10 cellular contexts compared by ENCODE assay signal in the genomic region with DNA sequence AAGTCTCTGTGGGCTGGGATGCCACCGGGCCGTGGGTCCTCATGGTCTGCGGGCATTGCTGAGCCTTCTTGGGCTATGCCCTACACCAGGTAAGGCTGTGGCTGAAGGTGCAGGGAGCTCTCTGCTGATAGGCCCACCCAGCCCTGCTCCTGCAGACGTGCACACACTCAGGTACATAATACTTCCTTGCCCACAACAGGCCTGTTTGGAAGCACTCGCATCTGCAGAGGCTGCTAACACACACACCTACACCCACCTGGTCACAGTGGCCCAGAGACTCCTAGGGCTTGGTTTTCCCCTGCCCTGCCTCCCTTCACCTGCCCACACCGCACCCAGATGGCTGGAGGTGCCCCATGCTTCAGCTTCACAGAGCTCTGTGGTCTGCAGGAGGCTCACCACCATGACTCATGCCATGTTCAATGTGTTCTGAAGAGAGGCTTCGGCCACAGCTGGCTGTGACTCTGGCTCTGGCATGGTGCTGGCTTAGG.
A peak's percentile ranks its signal among the peaks of the same experiment; 100 is the strongest.
DNase-seq lines count a peak whose midpoint lies in the region; ATAC-seq and TF ChIP-seq lines count a peak whose summit lies in the region.
"Had no signal": no experiment of that assay in that cellular context is flagged by ENCODE, and none has a peak within 500 bp of the region (broad histone marks: within the 10 kb centered on the region; RNA-seq: fewer than 3 reads in every experiment).

No MANE protein-coding gene starts in this region.

- peaks cover 39% of the 10 kb centered on the region for H3K27me3 Mint-ChIP-seq in HFFc6 (ENCODE audit: insufficient read depth)

- DNase-seq in AG04450 (ENCODE audit: low read depth, low spot score) (peak; percentile 18), HFFc6 (peak; percentile 42), glomerular visceral epithelial cell (ENCODE audit: extremely low spot score) (peak; percentile 84), Ammon's horn (ENCODE audit: low spot score) (no peak), SHP77 (lab: John Stamatoyannopoulos, UW) (no peak), left cardiac atrium (no peak)
- DNase-seq in activated CD8-positive, alpha-beta memory T cell treated with anti-CD3 and anti-CD28 coated beads for 24 hours = peak; percentile 60
- DNase-seq: DMS79 had no signal

- no peak overlapping the region for H3K27ac ChIP-seq in AG04450 (ENCODE audit: low read depth, low read length)

- no peak for TF ChIP-seq CTCF in AG04450 (IDR thresholded peaks at IDR 0.05; ENCODE audit: low read depth, low read length)
- TF ChIP-seq CTCF in HFFc6 (IDR thresholded peaks at IDR 0.05) = no peak

- no peak for ATAC-seq in GM21619 (IDR thresholded peaks at IDR 0.05; ENCODE audit: unreplicated experiment)
- no peak for ATAC-seq in left cardiac atrium

- H3K4me3 ChIP-seq in AG04450 (ENCODE audit: low read depth, low read length) = no peak overlapping the region
- H3K4me3 ChIP-seq: HAP-1 had no signal

- no peak overlapping the region for H3K4me3 Mint-ChIP-seq in HFFc6

- POLR2A ChIA-PET in AG04450 (lab: Yijun Ruan, JAX) = no interaction called here

- peaks cover 17% of the 10 kb centered on the region for H3K4me1 Mint-ChIP-seq in HFFc6 (ENCODE audit: low read depth)

- CTCF ChIA-PET in AG04450 (lab: Charles Lee) = no interaction called here

- no peaks in the 10 kb centered on the region for H3K9me3 Mint-ChIP-seq in HFFc6

- no peaks in the 10 kb centered on the region for H3K9me3 ChIP-seq in AG04450 (ENCODE audit: control insufficient read depth, insufficient read depth, low read length)
- H3K9me3 ChIP-seq: HAP-1 had no signal

- H3K27ac Mint-ChIP-seq in HFFc6 = no peak overlapping the region

- intact Hi-C loops in left cardiac atrium (cut with DNase I) = no loop called here

- H3K27me3 ChIP-seq in AG04450 (ENCODE audit: control insufficient read depth, insufficient read depth, low read length) = peaks cover 11% of the 10 kb centered on the region

- H3K36me3 Mint-ChIP-seq in HFFc6 (ENCODE audit: low read depth) = no peaks in the 10 kb centered on the region

Comparison
In these comparisons a context has a peak if more than half of its experiments do, and no peak if none do; other contexts are left out.
1. DNase-seq: peak in AG04450 (single experiment), HFFc6 (single experiment), activated CD8-positive, alpha-beta memory T cell treated with anti-CD3 and anti-CD28 coated beads for 24 hours (single experiment) and glomerular visceral epithelial cell (single experiment); none in Ammon's horn (single experiment), SHP77 (0 of 2) and left cardiac atrium (single experiment).